8 cellular contexts compared by ENCODE assay signal in the genomic region with DNA sequence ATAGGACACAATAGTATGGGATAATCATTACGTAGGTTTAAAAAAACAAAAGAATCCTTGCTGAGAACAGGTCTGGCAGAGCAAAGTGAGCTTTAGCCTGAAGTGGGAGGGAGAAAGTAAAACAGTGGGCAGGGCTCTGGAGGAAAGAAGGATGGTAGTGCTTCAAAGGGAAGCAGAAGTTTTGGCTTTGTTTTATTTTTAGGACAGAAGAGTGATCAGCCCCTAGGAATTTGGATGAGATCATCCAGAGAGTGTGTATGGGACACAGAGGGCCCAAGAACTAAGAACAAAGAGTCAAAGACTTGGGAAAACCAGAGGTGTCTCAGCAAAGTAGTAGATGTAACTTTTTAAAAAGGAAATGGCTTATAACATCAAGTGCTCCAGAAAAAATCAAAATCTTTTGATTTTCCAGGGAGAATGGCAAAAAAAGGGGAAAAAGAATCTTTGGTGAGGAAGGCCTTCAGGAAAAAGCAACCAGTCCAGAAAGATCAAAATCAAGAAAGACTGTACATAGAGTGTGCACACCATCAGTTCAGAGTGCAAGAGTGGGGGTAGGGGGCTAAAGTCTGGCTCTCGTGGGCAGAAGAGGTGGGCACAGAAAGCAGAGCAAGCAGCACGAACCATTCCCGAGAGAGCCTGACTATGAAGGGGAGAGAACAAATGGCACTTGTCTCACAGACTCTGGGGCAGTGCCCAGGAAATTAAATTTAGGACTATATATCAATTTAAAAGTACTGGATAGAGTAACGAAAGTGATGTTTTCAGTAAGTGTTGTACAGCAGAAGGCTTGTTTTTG. TPM values are rescaled to one million over a fixed set of nuclear protein-coding genes. Genes with fewer than 3 reads are reported as not detected.
DNase-seq lines count a peak whose midpoint lies in the region; ATAC-seq, FAIRE-seq and TF ChIP-seq lines count a peak whose summit lies in the region.

No MANE protein-coding gene starts in this region.

- H3K9me3 Mint-ChIP-seq in HFFc6, result no peaks in the 10 kb centered on the region
- peaks cover 3% of the 10 kb centered on the region for H3K9me3 Mint-ChIP-seq in stimulated activated memory B cell treated with anti-CD40 and anti-IgM and Interleukin-4, amounts not matched to agents 10 μg/mL and 1 μg/mL and 100 μg/mL, for 72 hours
- H3K9me3 Mint-ChIP-seq in activated CD4-positive, alpha-beta T cell treated with anti-CD3 and anti-CD28 coated beads, Interleukin-2, amount 10 ng/mL, durations not matched to agents 7 days and 5 days, result no peaks in the 10 kb centered on the region

- peak; percentile 87 for DNase-seq in HFFc6
- peak in 1 of 4 experiments; percentile 73 for DNase-seq in K562 (ENCODE audit: extremely low read depth in 1 of 4, low spot score in 3 of 4)
- DNase-seq in iPS-NIHi7 (ENCODE audit: extremely low spot score), result peak; percentile 46
- DNase-seq in activated CD4-positive, alpha-beta T cell treated with anti-CD3 and anti-CD28 coated beads, Interleukin-2, amount 10 ng/mL, durations not matched to agents 7 days and 5 days, result no peak
- no peak for DNase-seq in activated naive CD4-positive, alpha-beta T cell (lab: John Stamatoyannopoulos, UW)

- H3K9me1 ChIP-seq in K562 (ENCODE audit: control insufficient read depth, insufficient read depth, low read length), result peaks cover 4% of the 10 kb centered on the region

- H3K79me2 ChIP-seq in K562 (ENCODE audit: control insufficient read depth, insufficient read depth, low read length), result peaks cover 93% of the 10 kb centered on the region

- CTCF ChIA-PET in K562 (lab: Yijun Ruan, JAX; ENCODE audit: low intra/inter-chr PET ratio), result interaction anchor here (0.6 kb wide), 2 partner anchors 12 to 125 kb away, joined by 3 to 4 read pairs; no protein-coding TSS in a partner anchor
- CTCF ChIA-PET in activated CD4-positive, alpha-beta T cell treated with anti-CD3 and anti-CD28 coated beads, Interleukin-2, amount 10 ng/mL, durations not matched to agents 7 days and 5 days (lab: Charles Lee), result no interaction called here

- no peak for TF ChIP-seq RAD21 in K562 (CRISPR knock-in tag; conservative IDR thresholded peaks at IDR 0.05 in 1 of 2, IDR thresholded peaks at IDR 0.05 in 1 of 2)

- no peak overlapping the region for H3K9ac ChIP-seq in K562 (ENCODE audit: insufficient read depth in 1 of 2, low read depth in 2 of 2, low read length in 2 of 2)

- H3K27me3 Mint-ChIP-seq in HFFc6 (ENCODE audit: insufficient read depth), result no peaks in the 10 kb centered on the region
- H3K27me3 Mint-ChIP-seq in stimulated activated memory B cell treated with anti-CD40 and anti-IgM and Interleukin-4, amounts not matched to agents 10 μg/mL and 1 μg/mL and 100 μg/mL, for 72 hours, result no peaks in the 10 kb centered on the region
- H3K27me3 Mint-ChIP-seq in activated CD4-positive, alpha-beta T cell treated with anti-CD3 and anti-CD28 coated beads, Interleukin-2, amount 10 ng/mL, durations not matched to agents 7 days and 5 days, result no peaks in the 10 kb centered on the region

- no peak for TF ChIP-seq POLR2A in K562 (conservative IDR thresholded peaks at IDR 0.05)

- WGBS in K562 (ENCODE audit: insufficient coverage, low coverage, missing lambda C conversion rate), result 91% methylated on average over 5 of the region's 5 CpGs

- H3K27ac ChIP-seq in K562 (ENCODE audit: extremely low read depth, low read depth, low read length), result no peak overlapping the region

- peak overlapping the region; percentile 80 for H3K4me3 Mint-ChIP-seq in HFFc6
- no peak overlapping the region for H3K4me3 Mint-ChIP-seq in stimulated activated memory B cell treated with anti-CD40 and anti-IgM and Interleukin-4, amounts not matched to agents 10 μg/mL and 1 μg/mL and 100 μg/mL, for 72 hours
- no peak overlapping the region for H3K4me3 Mint-ChIP-seq in activated CD4-positive, alpha-beta T cell treated with anti-CD3 and anti-CD28 coated beads, Interleukin-2, amount 10 ng/mL, durations not matched to agents 7 days and 5 days

- ATAC-seq in K562 (peak; percentile 16), GM19467 (IDR thresholded peaks at IDR 0.05; ENCODE audit: unreplicated experiment) (no peak), HG02938 (IDR thresholded peaks at IDR 0.05; ENCODE audit: unreplicated experiment) (no peak)
- ATAC-seq in stimulated activated memory B cell treated with anti-CD40 and anti-IgM and Interleukin-4, amounts not matched to agents 10 μg/mL and 1 μg/mL and 100 μg/mL, for 72 hours, result no peak

- H3K27ac Mint-ChIP-seq in HFFc6, result peak overlapping the region; percentile 98
- H3K27ac Mint-ChIP-seq in stimulated activated memory B cell treated with anti-CD40 and anti-IgM and Interleukin-4, amounts not matched to agents 10 μg/mL and 1 μg/mL and 100 μg/mL, for 72 hours, result peak overlapping the region; percentile 86
- H3K27ac Mint-ChIP-seq in activated CD4-positive, alpha-beta T cell treated with anti-CD3 and anti-CD28 coated beads, Interleukin-2, amount 10 ng/mL, durations not matched to agents 7 days and 5 days, result no peak overlapping the region

- BruUV-seq in K562 (replicated peaks; lab: Mats Ljungman, UMichigan), result no TSS peak

- POLR2A ChIA-PET in K562 (lab: Yijun Ruan, JAX), result interaction anchor here (0.6 to 45.6 kb wide), 10 partner anchors 8 to 1094 kb away, joined by 3 to 1351 read pairs (median 5); partner anchors contain the start of gene MAPK1
- POLR2A ChIA-PET in activated CD4-positive, alpha-beta T cell treated with anti-CD3 and anti-CD28 coated beads, Interleukin-2, amount 10 ng/mL, durations not matched to agents 7 days and 5 days (lab: Charles Lee), result no interaction called here

- no peak for FAIRE-seq in K562 (lab: Jason Lieb, UNC)

- H3K4me3 ChIP-seq in K562, result no peak overlapping the region

- peaks cover 65% of the 10 kb centered on the region for H4K20me1 ChIP-seq in K562 (replicated peaks; ENCODE audit: control insufficient read depth, insufficient read depth, low read length)

- H3K9me3 ChIP-seq in K562 (replicated peaks; ENCODE audit: control insufficient read depth, insufficient read depth, low read depth, low read length), result no peaks in the 10 kb centered on the region

- in situ Hi-C loops in K562 (cut with MboI), result no loop called here

- H3K4me2 ChIP-seq in K562 (ENCODE audit: insufficient read depth, low read length), result no peak overlapping the region

- TF ChIP-seq EP300 in K562 (IDR thresholded peaks at IDR 0.05; ENCODE audit: low read length), result no peak

- intact Hi-C loops in K562 (cut with micrococcal nuclease), result no loop called here

- peaks cover 22% of the 10 kb centered on the region in 2 experiments for H3K4me1 ChIP-seq in K562 (replicated peaks in 1 of 2; ENCODE audit: control insufficient read depth in 2 of 2, insufficient read depth in 2 of 2, low read length in 2 of 2)

- H3K36me3 ChIP-seq in K562 (ENCODE audit: control insufficient read depth, insufficient read depth, low read length), result peaks cover 12% of the 10 kb centered on the region; the same call in 2 of the 3 replicates

- no peaks in the 10 kb centered on the region for H3K27me3 ChIP-seq in K562 (ENCODE audit: control insufficient read depth in 2 of 2, insufficient read depth in 2 of 2, low read length in 2 of 2)

- H2AFZ ChIP-seq in K562 (ENCODE audit: low read depth, low read length), result no peak overlapping the region

- peaks cover 51% of the 10 kb centered on the region for H3K4me1 Mint-ChIP-seq in HFFc6 (ENCODE audit: low read depth)
- peaks cover 64% of the 10 kb centered on the region for H3K4me1 Mint-ChIP-seq in stimulated activated memory B cell treated with anti-CD40 and anti-IgM and Interleukin-4, amounts not matched to agents 10 μg/mL and 1 μg/mL and 100 μg/mL, for 72 hours
- H3K4me1 Mint-ChIP-seq in activated CD4-positive, alpha-beta T cell treated with anti-CD3 and anti-CD28 coated beads, Interleukin-2, amount 10 ng/mL, durations not matched to agents 7 days and 5 days, result peaks cover 30% of the 10 kb centered on the region

- TF ChIP-seq CTCF in HFFc6 (IDR thresholded peaks at IDR 0.05), result no peak
- TF ChIP-seq CTCF in K562 (IDR thresholded peaks at IDR 0.05 in 2 of 3, conservative IDR thresholded peaks at IDR 0.05 in 1 of 3; ENCODE audit: insufficient read depth in 2 of 3, low read depth in 1 of 3, low read length in 3 of 3), result no peak

- peaks cover 5% of the 10 kb centered on the region; the same call in 1 of the 2 replicates for H3K36me3 Mint-ChIP-seq in HFFc6 (ENCODE audit: low read depth)
- peaks cover 10% of the 10 kb centered on the region for H3K36me3 Mint-ChIP-seq in stimulated activated memory B cell treated with anti-CD40 and anti-IgM and Interleukin-4, amounts not matched to agents 10 μg/mL and 1 μg/mL and 100 μg/mL, for 72 hours
- peaks cover 2% of the 10 kb centered on the region for H3K36me3 Mint-ChIP-seq in activated CD4-positive, alpha-beta T cell treated with anti-CD3 and anti-CD28 coated beads, Interleukin-2, amount 10 ng/mL, durations not matched to agents 7 days and 5 days (ENCODE audit: low read depth)

TF ChIP-seq in K562, 482 proteins besides CTCF, POLR2A, EP300 and RAD21 (continues in another document):
- TF ChIP-seq DIDO1 (tag; IDR thresholded peaks at IDR 0.05; ENCODE audit: low read depth) (no peak), ZBTB1 (CRISPR knock-in tag; IDR thresholded peaks at IDR 0.05; ENCODE audit: borderline replicate concordance, low read depth) (0 out of 2 replicates have a peak, but pooled peaks have one; percentile 56), ZNF263 (CRISPR knock-in tag; IDR thresholded peaks at IDR 0.05; ENCODE audit: borderline replicate concordance) (peak; percentile 62; the same call in 1 of the 2 replicates)

RNA-seq across cellular contexts. Expression of gene MAPK1, which starts 30.1 kb away (rescaled TPM):
- total RNA-seq in HFFc6 (2021; fragmentation: NEBNext Ultra II Directional; extraction: Animal tissue kit (Norgen Biotek cat#: 25700)), result 100 to 1,000 TPM; 140 to 178 (median 160) TPM
- total RNA-seq in K562 (2011; cell fraction: chromatin; rRNA removed; ENCODE audit: low replicate concordance), result 220 and 305 TPM in 2 replicates
- 68.7 and 81.2 TPM in 2 replicates for total RNA-seq in K562 (2011; cell fraction: nucleolus; rRNA removed)
- total RNA-seq in K562 (2011; cell fraction: nucleoplasm; rRNA removed), result 142 and 210 TPM in 2 replicates
- 183 and 249 TPM in 2 replicates for total RNA-seq in K562 (2014; rRNA removed)
- total RNA-seq in K562 (2014; rRNA removed; fragmentation: Illumina TruSeq; extraction: Trizol), result 319 and 370 TPM in 2 replicates
- total RNA-seq in K562 (2015; rRNA removed; fragmentation: Illumina TruSeq; extraction: Trizol), result 283 and 289 TPM in 2 replicates
- total RNA-seq in K562 (2021), result 464 and 475 TPM in 2 replicates
- 381 and 575 TPM in 2 replicates for polyA plus RNA-seq in K562 (2011; rRNA removed)
- polyA plus RNA-seq in K562 (2011; cell fraction: cytosol; rRNA removed), result 168 and 240 TPM in 2 replicates
- 236 and 309 TPM in 2 replicates for polyA plus RNA-seq in K562 (2011; cell fraction: nucleus; rRNA removed)
- polyA plus RNA-seq in K562 (2012), result 233 and 368 TPM in 2 replicates
- polyA plus RNA-seq in K562 (2014; fragmentation: Illumina TruSeq; extraction: Trizol), result 260 and 350 TPM in 2 replicates
- polyA plus RNA-seq in K562 (2014; fragmentation: Nextera tagmentation; extraction: Ambion mirVana), result 10 to 100 TPM; 46.3 to 51.4 TPM
- 146 and 212 TPM in 2 replicates for polyA plus RNA-seq in K562 (2014; rRNA removed)
- 295 and 429 TPM in 2 replicates for polyA minus RNA-seq in K562 (2011; rRNA and poly(A)+ RNA removed)
- polyA minus RNA-seq in K562 (2011; cell fraction: cytosol; rRNA and poly(A)+ RNA removed), result 100 and 114 TPM in 2 replicates
- 36.5 and 66.6 TPM in 2 replicates for polyA minus RNA-seq in K562 (2011; cell fraction: nucleus; rRNA and poly(A)+ RNA removed)
- total RNA-seq in activated CD4-positive, alpha-beta T cell treated with anti-CD3 and anti-CD28 coated beads, Interleukin-2, amount 10 ng/mL, durations not matched to agents 7 days and 5 days, result 100 to 1,000 TPM; 123 to 139 TPM

Comparison
In these comparisons a context has a peak if more than half of its experiments do, and no peak if none do; other contexts are left out.
1. DNase-seq: peak in HFFc6 (single experiment) and iPS-NIHi7 (single experiment); none in activated CD4-positive, alpha-beta T cell treated with anti-CD3 and anti-CD28 coated beads, Interleukin-2, amount 10 ng/mL, durations not matched to agents 7 days and 5 days (single experiment) and activated naive CD4-positive, alpha-beta T cell (0 of 4).